Comparison of ENCODE assay signal across 23 cellular contexts in genomic region chr18:55396979-55397378, GRCh38.
"Had no signal": no experiment of that assay in that cellular context is flagged by ENCODE, and none has a peak within 500 bp of the region (broad histone marks: within the 10 kb centered on the region; RNA-seq: fewer than 3 reads in every experiment).

No MANE protein-coding gene starts in this region.

- ATAC-seq: activated CD4-positive, CD25-positive, alpha-beta regulatory T cell treated with anti-CD3 and anti-CD28 coated beads, Interleukin-2, amount 50 U/mL, for 24 hours; activated CD8-positive, alpha-beta memory T cell treated with anti-CD3 and anti-CD28 coated beads, Interleukin-2, amount 10 ng/mL, durations not matched to agents 7 days and 5 days; activated CD8-positive, alpha-beta T cell treated with anti-CD3 and anti-CD28 coated beads for 36 hours; activated naive CD8-positive, alpha-beta T cell treated with anti-CD3 and anti-CD28 coated beads, Interleukin-2, amount 50 U/mL, for 24 hours; left ventricle myocardium superior; natural killer cell treated with Interleukin-12 subunit alpha and Interleukin-12 subunit beta and Interleukin-15 and Interleukin-18, amount 100 ng/mL, for 72 hours; stimulated activated memory B cell treated with anti-CD40 and anti-IgM and Interleukin-4, amounts not matched to agents 10 μg/mL and 1 μg/mL and 100 μg/mL, for 72 hours had no signal

- H3K4me3 ChIP-seq: prostate gland, skin epidermis, stomach, thoracic aorta had no signal

- H3K4me1 ChIP-seq: prostate gland had no signal

- H3K4me1 Mint-ChIP-seq: activated CD4-positive, alpha-beta T cell treated with anti-CD3 and anti-CD28 coated beads, Interleukin-2, amount 10 ng/mL, durations not matched to agents 7 days and 5 days; activated CD8-positive, alpha-beta memory T cell treated with anti-CD3 and anti-CD28 coated beads, Interleukin-2, amount 10 ng/mL, durations not matched to agents 7 days and 5 days; activated naive CD8-positive, alpha-beta T cell treated with anti-CD3 and anti-CD28 coated beads, Interleukin-2, amount 50 U/mL, for 24 hours had no signal

- H3K27me3 Mint-ChIP-seq: activated CD4-positive, alpha-beta T cell treated with anti-CD3 and anti-CD28 coated beads, Interleukin-2, amount 10 ng/mL, durations not matched to agents 7 days and 5 days; activated CD8-positive, alpha-beta memory T cell treated with anti-CD3 and anti-CD28 coated beads, Interleukin-2, amount 10 ng/mL, durations not matched to agents 7 days and 5 days; activated CD8-positive, alpha-beta T cell treated with anti-CD3 and anti-CD28 coated beads for 36 hours; activated naive CD8-positive, alpha-beta T cell treated with anti-CD3 and anti-CD28 coated beads, Interleukin-2, amount 50 U/mL, for 24 hours; natural killer cell treated with Interleukin-12 subunit alpha and Interleukin-12 subunit beta and Interleukin-15 and Interleukin-18, amount 100 ng/mL, for 72 hours; stimulated activated memory B cell treated with anti-CD40 and anti-IgM and Interleukin-4, amounts not matched to agents 10 μg/mL and 1 μg/mL and 100 μg/mL, for 72 hours; type B pancreatic cell had no signal

- H3K27me3 ChIP-seq: stomach had no signal

- H3K36me3 Mint-ChIP-seq: activated CD8-positive, alpha-beta memory T cell treated with anti-CD3 and anti-CD28 coated beads, Interleukin-2, amount 10 ng/mL, durations not matched to agents 7 days and 5 days; natural killer cell treated with Interleukin-12 subunit alpha and Interleukin-12 subunit beta and Interleukin-15 and Interleukin-18, amount 100 ng/mL, for 72 hours had no signal

- H3K36me3 ChIP-seq: prostate gland, stomach, thoracic aorta had no signal

- H3K4me3 Mint-ChIP-seq: activated CD4-positive, alpha-beta T cell treated with anti-CD3 and anti-CD28 coated beads, Interleukin-2, amount 10 ng/mL, durations not matched to agents 7 days and 5 days; activated CD8-positive, alpha-beta memory T cell treated with anti-CD3 and anti-CD28 coated beads, Interleukin-2, amount 10 ng/mL, durations not matched to agents 7 days and 5 days; activated CD8-positive, alpha-beta T cell treated with anti-CD3 and anti-CD28 coated beads for 36 hours; activated naive CD8-positive, alpha-beta T cell treated with anti-CD3 and anti-CD28 coated beads, Interleukin-2, amount 50 U/mL, for 24 hours; natural killer cell treated with Interleukin-12 subunit alpha and Interleukin-12 subunit beta and Interleukin-15 and Interleukin-18, amount 100 ng/mL, for 72 hours; stimulated activated memory B cell treated with anti-CD40 and anti-IgM and Interleukin-4, amounts not matched to agents 10 μg/mL and 1 μg/mL and 100 μg/mL, for 72 hours; type B pancreatic cell had no signal

- H3K27ac Mint-ChIP-seq: activated CD4-positive, alpha-beta T cell treated with anti-CD3 and anti-CD28 coated beads, Interleukin-2, amount 10 ng/mL, durations not matched to agents 7 days and 5 days; activated CD8-positive, alpha-beta memory T cell treated with anti-CD3 and anti-CD28 coated beads, Interleukin-2, amount 10 ng/mL, durations not matched to agents 7 days and 5 days; activated CD8-positive, alpha-beta T cell treated with anti-CD3 and anti-CD28 coated beads for 36 hours; activated naive CD8-positive, alpha-beta T cell treated with anti-CD3 and anti-CD28 coated beads, Interleukin-2, amount 50 U/mL, for 24 hours; natural killer cell treated with Interleukin-12 subunit alpha and Interleukin-12 subunit beta and Interleukin-15 and Interleukin-18, amount 100 ng/mL, for 72 hours; stimulated activated memory B cell treated with anti-CD40 and anti-IgM and Interleukin-4, amounts not matched to agents 10 μg/mL and 1 μg/mL and 100 μg/mL, for 72 hours; type B pancreatic cell had no signal

- H3K27ac ChIP-seq: prostate gland, stomach, thoracic aorta had no signal

- H3K9me3 Mint-ChIP-seq: activated CD4-positive, alpha-beta T cell treated with anti-CD3 and anti-CD28 coated beads, Interleukin-2, amount 10 ng/mL, durations not matched to agents 7 days and 5 days; activated CD8-positive, alpha-beta T cell treated with anti-CD3 and anti-CD28 coated beads for 36 hours; activated naive CD8-positive, alpha-beta T cell treated with anti-CD3 and anti-CD28 coated beads, Interleukin-2, amount 50 U/mL, for 24 hours; natural killer cell treated with Interleukin-12 subunit alpha and Interleukin-12 subunit beta and Interleukin-15 and Interleukin-18, amount 100 ng/mL, for 72 hours; stimulated activated memory B cell treated with anti-CD40 and anti-IgM and Interleukin-4, amounts not matched to agents 10 μg/mL and 1 μg/mL and 100 μg/mL, for 72 hours had no signal

- DNase-seq: activated CD4-positive, alpha-beta T cell treated with anti-CD3 and anti-CD28 coated beads, Interleukin-2, amount 10 ng/mL, durations not matched to agents 7 days and 5 days; activated CD8-positive, alpha-beta memory T cell treated with anti-CD3 and anti-CD28 coated beads, Interleukin-2, amount 10 ng/mL, durations not matched to agents 7 days and 5 days; activated CD8-positive, alpha-beta T cell treated with anti-CD3 and anti-CD28 coated beads for 36 hours; activated gamma-delta T cell; activated naive CD4-positive, alpha-beta T cell treated with anti-CD3 and anti-CD28 coated beads, Interleukin-2, amount 50 U/mL, for 16 hours; activated naive CD8-positive, alpha-beta T cell treated with anti-CD3 and anti-CD28 coated beads, Interleukin-2, amount 50 U/mL, for 24 hours; activated T-cell treated with anti-CD3 and anti-CD28 coated beads for 4 hours; aorta; cortex of kidney; foreskin fibroblast; left ventricle myocardium superior; mammary epithelial cell; right cardiac atrium; SK-N-SH; stomach; T-helper 2 cell had no signal

- H3K9me3 ChIP-seq: prostate gland, SK-N-SH, stomach, thoracic aorta had no signal
